16 cellular contexts compared by ENCODE assay signal in genomic region chr3:169122407-169122806, GRCh38.
"Had no signal": no experiment of that assay in that cellular context is flagged by ENCODE, and none has a peak within 500 bp of the region (broad histone marks: within the 10 kb centered on the region; RNA-seq: fewer than 3 reads in every experiment).

No MANE protein-coding gene starts in this region.

- H3K9me3 ChIP-seq: breast epithelium, left lung, sigmoid colon, suprapubic skin, upper lobe of right lung had no signal

- DNase-seq: activated CD4-positive, alpha-beta memory T cell treated with anti-CD3 and anti-CD28 coated beads, Interleukin-2, amount 10 ng/mL, durations not matched to agents 7 days and 5 days; activated CD4-positive, alpha-beta T cell treated with anti-CD3 and anti-CD28 coated beads for 36 hours; activated gamma-delta T cell; activated T-cell treated with anti-CD3 and anti-CD28 coated beads, Interleukin-2, amount 50 U/mL, for 48 hours; islet precursor cell; left lung; mesendoderm; sigmoid colon; stimulated activated CD4-positive, alpha-beta T cell treated with anti-CD3 and anti-CD28 coated beads, Interleukin-2, amount 100 ng/mL, for 48 hours; stimulated activated naive CD4-positive, alpha-beta T cell treated with Interleukin-2 at 50 U/mL for 16 hours; upper lobe of right lung had no signal

- H3K27me3 ChIP-seq: breast epithelium, left lung, sigmoid colon, suprapubic skin, upper lobe of right lung had no signal

- H3K4me1 ChIP-seq: breast epithelium, left lung, sigmoid colon, suprapubic skin, upper lobe of right lung had no signal

- H3K27ac Mint-ChIP-seq: activated CD4-positive, alpha-beta memory T cell treated with anti-CD3 and anti-CD28 coated beads, Interleukin-2, amount 10 ng/mL, durations not matched to agents 7 days and 5 days; activated CD4-positive, alpha-beta T cell treated with anti-CD3 and anti-CD28 coated beads for 36 hours; activated naive CD8-positive, alpha-beta T cell; T-helper 2 cell treated with Interferon-gamma antibody and Interleukin-4, amounts not matched to agents 5 μg/mL and 100 μg/mL, for 36 hours had no signal

- H3K4me3 Mint-ChIP-seq: activated CD4-positive, alpha-beta memory T cell treated with anti-CD3 and anti-CD28 coated beads, Interleukin-2, amount 10 ng/mL, durations not matched to agents 7 days and 5 days; activated CD4-positive, alpha-beta T cell treated with anti-CD3 and anti-CD28 coated beads for 36 hours; activated naive CD8-positive, alpha-beta T cell; T-helper 2 cell treated with Interferon-gamma antibody and Interleukin-4, amounts not matched to agents 5 μg/mL and 100 μg/mL, for 36 hours had no signal

- H3K36me3 ChIP-seq: breast epithelium, sigmoid colon, suprapubic skin had no signal

- H3K4me1 Mint-ChIP-seq: activated CD4-positive, alpha-beta memory T cell treated with anti-CD3 and anti-CD28 coated beads, Interleukin-2, amount 10 ng/mL, durations not matched to agents 7 days and 5 days; activated CD4-positive, alpha-beta T cell treated with anti-CD3 and anti-CD28 coated beads for 36 hours had no signal

- H3K9me3 Mint-ChIP-seq: activated CD4-positive, alpha-beta memory T cell treated with anti-CD3 and anti-CD28 coated beads, Interleukin-2, amount 10 ng/mL, durations not matched to agents 7 days and 5 days; T-helper 2 cell treated with Interferon-gamma antibody and Interleukin-4, amounts not matched to agents 5 μg/mL and 100 μg/mL, for 36 hours had no signal

- FAIRE-seq: frontal cortex had no signal

- H3K4me3 ChIP-seq: breast epithelium, left lung, sigmoid colon, suprapubic skin, upper lobe of right lung had no signal

- H3K27me3 Mint-ChIP-seq: activated CD4-positive, alpha-beta memory T cell treated with anti-CD3 and anti-CD28 coated beads, Interleukin-2, amount 10 ng/mL, durations not matched to agents 7 days and 5 days had no signal

- H3K36me3 Mint-ChIP-seq: activated naive CD8-positive, alpha-beta T cell had no signal

- ATAC-seq: activated CD4-positive, alpha-beta T cell treated with anti-CD3 and anti-CD28 coated beads for 36 hours; left lung; upper lobe of right lung had no signal

- H3K27ac ChIP-seq: left lung, sigmoid colon, suprapubic skin, upper lobe of right lung had no signal
